8 cellular contexts compared by ENCODE assay signal in genomic region chr5:90529234-90529938, GRCh38. TPM values are rescaled to one million over a fixed set of nuclear protein-coding genes. Genes with fewer than 3 reads are reported as not detected.
A peak's percentile ranks its signal among the peaks of the same experiment; 100 is the strongest.
DNase-seq lines count a peak whose midpoint lies in the region; ATAC-seq and TF ChIP-seq lines count a peak whose summit lies in the region.

TSS of gene LYSMD3 (minus strand) at chr5:90529584. CDS start at chr5:90525289, 4,295 bp downstream.

- peak; percentile 76 for TF ChIP-seq POLR2A in NB4 (IDR thresholded peaks at IDR 0.05; ENCODE audit: extremely low read depth, insufficient read length)

- peak within 1 kb of the TSS; percentile 96 for H3K27ac Mint-ChIP-seq in HFFc6
- peak within 1 kb of the TSS; percentile 94 to 98 for H3K27ac Mint-ChIP-seq in activated naive CD4-positive, alpha-beta T cell treated with anti-CD3 and anti-CD28 coated beads, Interleukin-2, amount 50 U/mL, for 72 hours

- H3K79me2 ChIP-seq in osteoblast (ENCODE audit: insufficient read depth, low read length), result peaks cover 46% of the 10 kb centered on the region

- H3K27me3 ChIP-seq in osteoblast (ENCODE audit: insufficient read depth, low read length), result peaks cover 9% of the 10 kb centered on the region
- no peaks in the 10 kb centered on the region for H3K27me3 ChIP-seq in thoracic aorta (replicated peaks; ENCODE audit: insufficient read depth)

- H3K4me1 ChIP-seq in osteoblast (ENCODE audit: insufficient read depth, low read length) (peaks cover 16% of the 10 kb centered on the region), thoracic aorta (ENCODE audit: control insufficient read depth in 1 of 2, low read depth in 2 of 2) (peaks cover 19 to 26% of the 10 kb centered on the region in 2 donors)

- no peaks in the 10 kb centered on the region for H3K9me3 Mint-ChIP-seq in HFFc6
- no peaks in the 10 kb centered on the region for H3K9me3 Mint-ChIP-seq in activated naive CD4-positive, alpha-beta T cell treated with anti-CD3 and anti-CD28 coated beads, Interleukin-2, amount 50 U/mL, for 72 hours

- DNase-seq in GM04504 (ENCODE audit: low read depth) (peak; percentile 94), HFFc6 (peak; percentile 95), NB4 (ENCODE audit: low read depth) (peak; percentile 96), glomerular visceral epithelial cell (ENCODE audit: extremely low spot score) (peak; percentile 99), osteoblast (ENCODE audit: insufficient read length, low spot score, missing footprints) (peak; percentile 94), thoracic aorta (ENCODE audit: low spot score) (peak; percentile 90)
- peak; percentile 91 to 97 for DNase-seq in activated naive CD4-positive, alpha-beta T cell treated with anti-CD3 and anti-CD28 coated beads, Interleukin-2, amount 50 U/mL, for 72 hours (ENCODE audit: low spot score in 2 of 2)

- peak within 1 kb of the TSS; percentile 99 for H2AFZ ChIP-seq in osteoblast (ENCODE audit: low read length)

- peak within 1 kb of the TSS; percentile 94 for H3K4me3 Mint-ChIP-seq in HFFc6

- H3K4me1 Mint-ChIP-seq in HFFc6 (ENCODE audit: low read depth), result peaks cover 39% of the 10 kb centered on the region

- peaks cover 9% of the 10 kb centered on the region for H3K27me3 Mint-ChIP-seq in HFFc6 (ENCODE audit: insufficient read depth)

- peaks cover 7% of the 10 kb centered on the region for H3K36me3 ChIP-seq in osteoblast (ENCODE audit: insufficient read depth, low read length)
- H3K36me3 ChIP-seq in thoracic aorta, result no peaks in the 10 kb centered on the region

- peaks cover 23% of the 10 kb centered on the region for H3K36me3 Mint-ChIP-seq in HFFc6 (ENCODE audit: low read depth)
- H3K36me3 Mint-ChIP-seq in activated naive CD4-positive, alpha-beta T cell treated with anti-CD3 and anti-CD28 coated beads, Interleukin-2, amount 50 U/mL, for 72 hours, result peaks cover 0 to 4% of the 10 kb centered on the region in 2 donors

- H3K4me2 ChIP-seq in osteoblast (ENCODE audit: insufficient read depth, low read length), result peak within 1 kb of the TSS; percentile 97

- H3K27ac ChIP-seq in osteoblast (ENCODE audit: low read depth, low read length), result peak within 1 kb of the TSS; percentile 95
- H3K27ac ChIP-seq in thoracic aorta, result peak within 1 kb of the TSS; percentile 87 to 97

- ATAC-seq in SK-N-SH treated with all-trans-retinoic acid at 6 μM for 48 hours, result peak; percentile 96
- peak; percentile 92 to 96 for ATAC-seq in activated naive CD4-positive, alpha-beta T cell treated with anti-CD3 and anti-CD28 coated beads, Interleukin-2, amount 50 U/mL, for 72 hours
- peak; percentile 95 for ATAC-seq in thoracic aorta (ENCODE audit: insufficient number of reproducible peaks, low FRiP score, low read depth)

- peaks cover 7% of the 10 kb centered on the region for H4K20me1 ChIP-seq in osteoblast (ENCODE audit: insufficient read depth, low read length)

- TF ChIP-seq CTCF in HFFc6 (IDR thresholded peaks at IDR 0.05) (no peak), NB4 (IDR thresholded peaks at IDR 0.05; ENCODE audit: low read depth, low read length) (no peak), osteoblast (IDR thresholded peaks at IDR 0.05; ENCODE audit: extremely low read depth, low read depth, low read length) (no peak), thoracic aorta (IDR thresholded peaks at IDR 0.05) (no peak)

- H3K4me3 ChIP-seq in NB4 (ENCODE audit: low read depth, low read length) (peak within 1 kb of the TSS; percentile 94), osteoblast (ENCODE audit: insufficient read depth, low read length) (peak within 1 kb of the TSS; percentile 92), thoracic aorta (peak within 1 kb of the TSS; percentile 85)

- H3K9me3 ChIP-seq in osteoblast (ENCODE audit: low read depth, low read length) (no peaks in the 10 kb centered on the region), thoracic aorta (no peaks in the 10 kb centered on the region)

TF ChIP-seq in SK-N-SH treated with all-trans-retinoic acid at 6 μM for 48 hours, 23 proteins besides CTCF, POLR2A, EP300 and RAD21:
- TF ChIP-seq OSR1 (CRISPR knock-in tag; IDR thresholded peaks at IDR 0.05), result no peak
- 0 out of 2 replicates have a peak, but pooled peaks have one; percentile 24 for TF ChIP-seq CSDC2 (CRISPR knock-in tag; IDR thresholded peaks at IDR 0.05)
- TF ChIP-seq TCF4 (CRISPR knock-in tag; IDR thresholded peaks at IDR 0.05; ENCODE audit: borderline replicate concordance), result no peak
- TF ChIP-seq, protein P1, sequence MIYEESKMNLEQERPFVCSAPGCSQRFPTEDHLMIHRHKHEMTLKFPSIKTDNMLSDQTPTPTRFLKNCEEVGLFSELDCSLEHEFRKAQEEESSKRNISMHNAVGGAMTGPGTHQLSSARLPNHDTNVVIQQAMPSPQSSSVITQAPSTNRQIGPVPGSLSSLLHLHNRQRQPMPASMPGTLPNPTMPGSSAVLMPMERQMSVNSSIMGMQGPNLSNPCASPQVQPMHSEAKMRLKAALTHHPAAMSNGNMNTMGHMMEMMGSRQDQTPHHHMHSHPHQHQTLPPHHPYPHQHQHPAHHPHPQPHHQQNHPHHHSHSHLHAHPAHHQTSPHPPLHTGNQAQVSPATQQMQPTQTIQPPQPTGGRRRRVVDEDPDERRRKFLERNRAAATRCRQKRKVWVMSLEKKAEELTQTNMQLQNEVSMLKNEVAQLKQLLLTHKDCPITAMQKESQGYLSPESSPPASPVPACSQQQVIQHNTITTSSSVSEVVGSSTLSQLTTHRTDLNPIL (CRISPR knock-in tag; IDR thresholded peaks at IDR 0.05; ENCODE audit: low read depth), result no peak

RNA-seq across cellular contexts. Expression of gene LYSMD3, which starts in this region (rescaled TPM):
- 10 to 100 TPM; 28.5 to 34.8 (median 31.6) TPM for total RNA-seq in HFFc6 (2021; fragmentation: NEBNext Ultra II Directional; extraction: Animal tissue kit (Norgen Biotek cat#: 25700))
- total RNA-seq in activated naive CD4-positive, alpha-beta T cell treated with anti-CD3 and anti-CD28 coated beads, Interleukin-2, amount 50 U/mL, for 72 hours, result 10 to 100 TPM; 13.8 to 18.1 TPM
- total RNA-seq in osteoblast, result 17.7 and 19.2 TPM in 2 replicates
- 10 to 100 TPM; 15.0 to 19.3 TPM for total RNA-seq in thoracic aorta

Comparison
In these comparisons a context has a peak if more than half of its experiments do, and no peak if none do; other contexts are left out.
1. Peak in every context shown above with its lines: DNase-seq, ATAC-seq, H3K4me3 ChIP-seq and H3K27ac ChIP-seq.